ENCODE assay signal across 1 cellular context in genomic region chr19:57487477-57488298, GRCh38.
A peak's percentile ranks its signal among the peaks of the same experiment; 100 is the strongest.
TF ChIP-seq lines count a peak whose summit lies in the region.

TSS of gene ZNF419 (plus strand) at chr19:57487750. CDS start at chr19:57487951, 201 bp downstream.

TF ChIP-seq in HEK293, 187 proteins besides CTCF, POLR2A, EP300 and RAD21 (continued from another document):
- peak; percentile 90; the same call in 1 of the 2 replicates for TF ChIP-seq PBX3 (CRISPR knock-in tag; IDR thresholded peaks at IDR 0.05)
- peak; percentile 100 for TF ChIP-seq ZBTB6 (tag by site-specific recombination; IDR thresholded peaks at IDR 0.05)
- TF ChIP-seq SP3 (tag by site-specific recombination; IDR thresholded peaks at IDR 0.05), result peak; percentile 83
- TF ChIP-seq KLF8 (tag by site-specific recombination; IDR thresholded peaks at IDR 0.05), result peak; percentile 17; the same call in 1 of the 2 replicates
- TF ChIP-seq ZNF366 (tag by site-specific recombination; conservative IDR thresholded peaks at IDR 0.05), result 0 out of 2 replicates have a peak, but pooled peaks have one; percentile 31
- TF ChIP-seq ZNF335 (tag by site-specific recombination; conservative IDR thresholded peaks at IDR 0.05), result peak; percentile 90
- TF ChIP-seq ZNF518A (tag by site-specific recombination; conservative IDR thresholded peaks at IDR 0.05; ENCODE audit: low read depth), result peak; percentile 90
- TF ChIP-seq ZBTB17 (tag by site-specific recombination; IDR thresholded peaks at IDR 0.05), result peak; percentile 96
- peak; percentile 57 for TF ChIP-seq ZBTB26 (tag by site-specific recombination; optimal IDR thresholded peaks at IDR 0.05)
- TF ChIP-seq ZNF76 (tag by site-specific recombination; IDR thresholded peaks at IDR 0.05; ENCODE audit: borderline replicate concordance, low read depth), result peak; percentile 88; the same call in 1 of the 2 replicates
